ENCODE assay signal across 21 cellular contexts in genomic region chr10:20887706-20888535, GRCh38. TPM values are rescaled to one million over a fixed set of nuclear protein-coding genes. Genes with fewer than 3 reads are reported as not detected.
"Had no signal": no experiment of that assay in that cellular context is flagged by ENCODE, and none has a peak within 500 bp of the region (broad histone marks: within the 10 kb centered on the region; RNA-seq: fewer than 3 reads in every experiment).

No MANE protein-coding gene starts in this region.

- H3K9me3 Mint-ChIP-seq: activated CD4-positive, alpha-beta memory T cell treated with anti-CD3 and anti-CD28 coated beads, Interleukin-2, amount 10 ng/mL, durations not matched to agents 7 days and 5 days; activated CD4-positive, alpha-beta T cell treated with anti-CD3 and anti-CD28 coated beads, Interleukin-2, amount 10 ng/mL, durations not matched to agents 24 days and 14 days; activated naive CD4-positive, alpha-beta T cell treated with anti-CD3 and anti-CD28 coated beads for 36 hours; activated T-cell treated with anti-CD3 and anti-CD28 coated beads, Interleukin-2, amount 50 U/mL, for 72 hours; endodermal cell; mesothelial cell of epicardium; natural killer cell; type B pancreatic cell had no signal

- H3K36me3 ChIP-seq: esophagus squamous epithelium, gastrocnemius medialis, spleen, thoracic aorta had no signal

- DNase-seq: activated CD4-positive, alpha-beta memory T cell treated with anti-CD3 and anti-CD28 coated beads, Interleukin-2, amount 10 ng/mL, durations not matched to agents 7 days and 5 days; activated CD4-positive, alpha-beta T cell treated with anti-CD3 and anti-CD28 coated beads, Interleukin-2, amount 10 ng/mL, durations not matched to agents 24 days and 14 days; activated effector memory CD4-positive, alpha-beta T cell treated with Interleukin-2 at 50 U/mL for 16 hours; activated naive CD4-positive, alpha-beta T cell treated with anti-CD3 and anti-CD28 coated beads for 36 hours; activated T-cell treated with anti-CD3 and anti-CD28 coated beads, Interleukin-2, amount 50 U/mL, for 72 hours; amygdala; cortex of kidney; endodermal cell; esophagus squamous epithelium; gastrocnemius medialis; head of caudate nucleus; kidney; natural killer cell; spleen; stimulated activated CD4-positive, alpha-beta T cell treated with anti-CD3 and anti-CD28 coated beads, Interleukin-4, amount 100 ng/mL, for 1 hour; stimulated activated naive CD4-positive, alpha-beta T cell had no signal

- H3K9me3 ChIP-seq: esophagus squamous epithelium, gastrocnemius medialis, spleen, thoracic aorta had no signal

- H3K4me1 ChIP-seq: gastrocnemius medialis, spleen had no signal

- H3K36me3 Mint-ChIP-seq: mesothelial cell of epicardium, natural killer cell, type B pancreatic cell had no signal

- H3K4me1 Mint-ChIP-seq: activated CD4-positive, alpha-beta memory T cell treated with anti-CD3 and anti-CD28 coated beads, Interleukin-2, amount 10 ng/mL, durations not matched to agents 7 days and 5 days; activated CD4-positive, alpha-beta T cell treated with anti-CD3 and anti-CD28 coated beads, Interleukin-2, amount 10 ng/mL, durations not matched to agents 24 days and 14 days; natural killer cell had no signal

- H3K27ac Mint-ChIP-seq: activated CD4-positive, alpha-beta memory T cell treated with anti-CD3 and anti-CD28 coated beads, Interleukin-2, amount 10 ng/mL, durations not matched to agents 7 days and 5 days; activated CD4-positive, alpha-beta T cell treated with anti-CD3 and anti-CD28 coated beads, Interleukin-2, amount 10 ng/mL, durations not matched to agents 24 days and 14 days; activated naive CD4-positive, alpha-beta T cell treated with anti-CD3 and anti-CD28 coated beads for 36 hours; activated T-cell treated with anti-CD3 and anti-CD28 coated beads, Interleukin-2, amount 50 U/mL, for 72 hours; mesothelial cell of epicardium; natural killer cell; type B pancreatic cell had no signal

- H3K27ac ChIP-seq: esophagus squamous epithelium, gastrocnemius medialis, spleen, thoracic aorta had no signal

- H3K4me3 ChIP-seq: esophagus squamous epithelium, gastrocnemius medialis, spleen, thoracic aorta had no signal

- H3K4me3 Mint-ChIP-seq: activated CD4-positive, alpha-beta memory T cell treated with anti-CD3 and anti-CD28 coated beads, Interleukin-2, amount 10 ng/mL, durations not matched to agents 7 days and 5 days; activated CD4-positive, alpha-beta T cell treated with anti-CD3 and anti-CD28 coated beads, Interleukin-2, amount 10 ng/mL, durations not matched to agents 24 days and 14 days; activated naive CD4-positive, alpha-beta T cell treated with anti-CD3 and anti-CD28 coated beads for 36 hours; activated T-cell treated with anti-CD3 and anti-CD28 coated beads, Interleukin-2, amount 50 U/mL, for 72 hours; endodermal cell; mesothelial cell of epicardium; natural killer cell; type B pancreatic cell had no signal

- H3K27me3 ChIP-seq: esophagus squamous epithelium, gastrocnemius medialis had no signal

- ATAC-seq: activated CD4-positive, CD25-positive, alpha-beta regulatory T cell treated with anti-CD3 and anti-CD28 coated beads, Interleukin-2, amount 50 U/mL, for 24 hours; activated T-cell treated with anti-CD3 and anti-CD28 coated beads, Interleukin-2, amount 50 U/mL, for 72 hours; gastrocnemius medialis; natural killer cell had no signal

- H3K27me3 Mint-ChIP-seq: activated CD4-positive, alpha-beta memory T cell treated with anti-CD3 and anti-CD28 coated beads, Interleukin-2, amount 10 ng/mL, durations not matched to agents 7 days and 5 days; type B pancreatic cell had no signal

RNA-seq across cellular contexts. Expression of gene NEBL, which starts 9.2 kb away (rescaled TPM):
- total RNA-seq: activated CD4-positive, alpha-beta memory T cell treated with anti-CD3 and anti-CD28 coated beads, Interleukin-2, amount 10 ng/mL, durations not matched to agents 7 days and 5 days; T-helper 2 cell treated with Interferon-gamma antibody and Interleukin-4, amounts not matched to agents 100 ng/mL and 5 ng/mL, for 36 hours had no signal
